ENCODE assay signal across 13 cellular contexts in the genomic region with DNA sequence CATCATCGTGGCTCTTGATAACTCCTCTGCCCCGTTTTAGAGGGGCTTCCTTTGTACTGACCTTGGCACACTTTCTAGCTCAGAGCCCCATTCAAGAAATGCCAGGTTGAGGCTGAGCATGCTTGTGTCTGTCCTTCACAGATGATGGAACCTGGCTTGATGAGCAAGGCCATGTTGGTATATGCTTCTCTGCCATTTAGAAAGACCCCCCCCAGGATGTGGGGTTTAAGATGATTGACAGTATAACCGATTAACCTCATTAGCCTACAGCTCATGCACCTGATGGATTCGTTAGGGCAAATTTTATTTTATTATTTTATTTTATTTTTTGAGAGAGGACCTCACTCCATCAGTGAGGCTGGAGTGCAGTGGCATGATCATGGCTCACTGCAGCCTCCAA. TPM values are rescaled to one million over a fixed set of nuclear protein-coding genes. Genes with fewer than 3 reads are reported as not detected.
DNase-seq lines count a peak whose midpoint lies in the region; TF ChIP-seq lines count a peak whose summit lies in the region.
"Had no signal": no experiment of that assay in that cellular context is flagged by ENCODE, and none has a peak within 500 bp of the region (broad histone marks: within the 10 kb centered on the region; RNA-seq: fewer than 3 reads in every experiment).

No MANE protein-coding gene starts in this region.

- H3K4me1 ChIP-seq in OCI-LY1 (ENCODE audit: insufficient read depth, low read length, severe bottlenecking) (peaks cover 11% of the 10 kb centered on the region), esophagus squamous epithelium (peaks cover 11 to 22% (median 15%) of the 10 kb centered on the region in 3 donors), suprapubic skin (peaks cover 17% of the 10 kb centered on the region)
- H3K4me1 ChIP-seq: HAP-1 had no signal

- TF ChIP-seq POLR2A in esophagus squamous epithelium (IDR thresholded peaks at IDR 0.05) = no peak
- no peak for TF ChIP-seq POLR2A in suprapubic skin (IDR thresholded peaks at IDR 0.05)

- TF ChIP-seq EP300 in suprapubic skin (IDR thresholded peaks at IDR 0.05) = no peak

- intact Hi-C loops in esophagus squamous epithelium (cut with DNase I) = no loop called here

- peak overlapping the region; percentile 99 for H3K27ac Mint-ChIP-seq in activated T-cell treated with anti-CD3 and anti-CD28 coated beads, Interleukin-2, amount 50 U/mL, for 24 hours

- H3K79me2 ChIP-seq in OCI-LY1 (ENCODE audit: insufficient read depth, low read length) = no peaks in the 10 kb centered on the region

- no peak overlapping the region for H3K9ac ChIP-seq in OCI-LY1 (ENCODE audit: low read length)

- H3K4me2 ChIP-seq in OCI-LY1 (ENCODE audit: low read length) = peak overlapping the region; percentile 3; the same call in 1 of the 2 replicates

- H3K27me3 Mint-ChIP-seq in activated T-cell treated with anti-CD3 and anti-CD28 coated beads, Interleukin-2, amount 50 U/mL, for 24 hours = no peaks in the 10 kb centered on the region

- DNase-seq in activated T-cell treated with anti-CD3 and anti-CD28 coated beads, Interleukin-2, amount 50 U/mL, for 24 hours = no peak
- DNase-seq in activated T-cell treated with anti-CD3 and anti-CD28 coated beads, Interleukin-2, amount 50 U/mL, for 1 hour = no peak
- no peak for DNase-seq in esophagus squamous epithelium (lab: John Stamatoyannopoulos, UW)
- no peak for DNase-seq in suprapubic skin (ENCODE audit: low spot score in 2 of 2)
- DNase-seq in SKM-1 (lab: John Stamatoyannopoulos, UW; ENCODE audit: unreplicated experiment) = no peak
- DNase-seq in GDM1 (lab: John Stamatoyannopoulos, UW) = no peak
- no peak for DNase-seq in NCI-H345 (lab: John Stamatoyannopoulos, UW)
- DNase-seq: amniotic stem cell, NCI-H226 had no signal

- H3K27me3 ChIP-seq in OCI-LY1 (ENCODE audit: insufficient read depth, low read length) = peaks cover 5% of the 10 kb centered on the region; the same call in 1 of the 2 replicates
- no peaks in the 10 kb centered on the region for H3K27me3 ChIP-seq in esophagus squamous epithelium
- H3K27me3 ChIP-seq in suprapubic skin = no peaks in the 10 kb centered on the region
- H3K27me3 ChIP-seq: tibial nerve had no signal

- TF ChIP-seq CTCF in OCI-LY1 (IDR thresholded peaks at IDR 0.05; ENCODE audit: low read length) (no peak), esophagus squamous epithelium (IDR thresholded peaks at IDR 0.05) (no peak), suprapubic skin (IDR thresholded peaks at IDR 0.05) (no peak)

- 39 to 42% methylated on average over 4 of the region's 4 CpGs for WGBS in esophagus squamous epithelium, 2 donors
- 59% methylated on average over 4 of the region's 4 CpGs for WGBS in suprapubic skin

- H3K9me3 ChIP-seq in OCI-LY1 (ENCODE audit: low read length) = no peaks in the 10 kb centered on the region
- no peaks in the 10 kb centered on the region for H3K9me3 ChIP-seq in esophagus squamous epithelium
- H3K9me3 ChIP-seq in suprapubic skin = no peaks in the 10 kb centered on the region
- H3K9me3 ChIP-seq: HAP-1, tibial nerve had no signal

- H3F3A ChIP-seq in OCI-LY1 (ENCODE audit: insufficient read depth, low read length) = no peaks in the 10 kb centered on the region

- H3K27ac ChIP-seq in OCI-LY1 (ENCODE audit: low read depth, low read length, poor library complexity, severe bottlenecking) (no peak overlapping the region), esophagus squamous epithelium (peak overlapping the region; percentile 49 to 84 (median 72)), suprapubic skin (peak overlapping the region; percentile 82)

- H3K4me3 ChIP-seq in OCI-LY1 (ENCODE audit: low read depth, low read length, poor library complexity, severe bottlenecking) = no peak overlapping the region
- H3K4me3 ChIP-seq in esophagus squamous epithelium = peak overlapping the region in 1 of 4 donors; percentile 22
- H3K4me3 ChIP-seq in suprapubic skin = no peak overlapping the region
- H3K4me3 ChIP-seq: HAP-1 had no signal

- H3K9me2 ChIP-seq in OCI-LY1 (ENCODE audit: low read depth, low read length) = no peaks in the 10 kb centered on the region

- H2AFZ ChIP-seq in OCI-LY1 (ENCODE audit: low read length) = no peak overlapping the region

- peaks cover 92% of the 10 kb centered on the region for H3K36me3 Mint-ChIP-seq in activated T-cell treated with anti-CD3 and anti-CD28 coated beads, Interleukin-2, amount 50 U/mL, for 24 hours (ENCODE audit: low read depth)

- peaks cover 91% of the 10 kb centered on the region for H3K4me1 Mint-ChIP-seq in activated T-cell treated with anti-CD3 and anti-CD28 coated beads, Interleukin-2, amount 50 U/mL, for 24 hours (ENCODE audit: low read depth)

- H3K4me3 Mint-ChIP-seq in activated T-cell treated with anti-CD3 and anti-CD28 coated beads, Interleukin-2, amount 50 U/mL, for 24 hours = peak overlapping the region; percentile 72

- no peaks in the 10 kb centered on the region for H3K36me3 ChIP-seq in OCI-LY1 (ENCODE audit: insufficient read depth, low read length)
- H3K36me3 ChIP-seq in esophagus squamous epithelium = no peaks in the 10 kb centered on the region
- no peaks in the 10 kb centered on the region for H3K36me3 ChIP-seq in suprapubic skin
- H3K36me3 ChIP-seq: HAP-1, tibial nerve had no signal

- H4K20me1 ChIP-seq in OCI-LY1 (ENCODE audit: insufficient read depth, low read length) = no peaks in the 10 kb centered on the region

- H3K9me3 Mint-ChIP-seq in activated T-cell treated with anti-CD3 and anti-CD28 coated beads, Interleukin-2, amount 50 U/mL, for 24 hours = no peaks in the 10 kb centered on the region

RNA-seq across cellular contexts. Expression of a gene that starts 21.0 kb away (rescaled TPM):
- total RNA-seq in esophagus squamous epithelium (10 to 100 TPM in 1 of 4 donors, 1 to 10 TPM in 3; 1.7 to 14.5 (median 6.8) TPM), suprapubic skin (1 to 10 TPM in 3 of 4 donors, not detected in 1; 1.1 to 4.2 (median 1.1) TPM)
- total RNA-seq: HT1080 had no signal

RNA-seq across cellular contexts. Expression of a gene that starts 35.2 kb away (rescaled TPM):
- 1 to 10 TPM; 1.1 to 7.6 (median 3.8) TPM for total RNA-seq in esophagus squamous epithelium
- 10 to 100 TPM in 3 of 4 donors, 1 to 10 TPM in 1; 9.0 to 23.4 (median 17.4) TPM for total RNA-seq in suprapubic skin
